Comparison of ENCODE assay signal across 10 cellular contexts in genomic region chr1:178531897-178532296, GRCh38. TPM values are rescaled to one million over a fixed set of nuclear protein-coding genes. Genes with fewer than 3 reads are reported as not detected.
DNase-seq lines count a peak whose midpoint lies in the region; ATAC-seq and TF ChIP-seq lines count a peak whose summit lies in the region.
"Had no signal": no experiment of that assay in that cellular context is flagged by ENCODE, and none has a peak within 500 bp of the region (broad histone marks: within the 10 kb centered on the region; RNA-seq: fewer than 3 reads in every experiment).

No MANE protein-coding gene starts in this region.

- no peaks in the 10 kb centered on the region for H3K9me3 ChIP-seq in stomach
- H3K9me3 ChIP-seq: BLaER1 treated with 17β-estradiol and CSF1 and Interleukin-3, amounts not matched to agents 10 nM and 100 nM; SJSA1 had no signal

- no peaks in the 10 kb centered on the region for H3K27me3 Mint-ChIP-seq in activated naive CD4-positive, alpha-beta T cell treated with anti-CD3 and anti-CD28 coated beads for 36 hours (ENCODE audit: low read depth)
- H3K27me3 Mint-ChIP-seq in activated B cell treated with CpG ODN at 0.5 μM for 24 hours (no peaks in the 10 kb centered on the region), Calu3 (ENCODE audit: unreplicated experiment) (no peaks in the 10 kb centered on the region), osteocyte (ENCODE audit: unreplicated experiment) (no peaks in the 10 kb centered on the region)
- peaks cover 0 to 8% of the 10 kb centered on the region in 2 donors for H3K27me3 Mint-ChIP-seq in stimulated activated naive B cell treated with anti-CD40 and anti-IgM and Interleukin-4, amounts not matched to agents 10 μg/mL and 1 μg/mL and 100 μg/mL, for 72 hours

- H3K4me3 Mint-ChIP-seq in activated naive CD4-positive, alpha-beta T cell treated with anti-CD3 and anti-CD28 coated beads for 36 hours: no peak overlapping the region
- no peak overlapping the region for H3K4me3 Mint-ChIP-seq in activated B cell treated with CpG ODN at 0.5 μM for 24 hours
- no peak overlapping the region for H3K4me3 Mint-ChIP-seq in stimulated activated naive B cell treated with anti-CD40 and anti-IgM and Interleukin-4, amounts not matched to agents 10 μg/mL and 1 μg/mL and 100 μg/mL, for 72 hours
- H3K4me3 Mint-ChIP-seq in Calu3 (ENCODE audit: low read depth, unreplicated experiment): no peak overlapping the region
- H3K4me3 Mint-ChIP-seq in osteocyte (ENCODE audit: unreplicated experiment): no peak overlapping the region

- intact Hi-C loops in activated naive CD4-positive, alpha-beta T cell treated with anti-CD3 and anti-CD28 coated beads for 36 hours (cut with micrococcal nuclease): loop anchor here (1.0 to 2.0 kb wide), 4 partner anchors 221 to 837 kb away; no protein-coding TSS in a partner anchor
- intact Hi-C loops in activated B cell treated with CpG ODN at 0.5 μM for 24 hours (cut with micrococcal nuclease) (loop anchor here (1.0 to 5.0 kb wide), 7 partner anchors 221 to 837 kb away; no protein-coding TSS in a partner anchor), Calu3 (cut with micrococcal nuclease; ENCODE audit: unreplicated experiment) (loop anchor here (1.0 to 5.0 kb wide), 3 partner anchors 221 to 550 kb away; partner anchors contain the start of gene TOR3A), stomach (cut with DNase I; ENCODE audit: low total_unique reads) (loop anchor here (5.0 kb wide), 1 partner anchor 470 kb away; no protein-coding TSS in a partner anchor)

- peaks cover 0 to 15% (median 7%) of the 10 kb centered on the region in 4 donors for H3K4me1 ChIP-seq in stomach
- H3K4me1 ChIP-seq: BLaER1 treated with 17β-estradiol and CSF1 and Interleukin-3, amounts not matched to agents 10 nM and 100 nM had no signal

- 51 to 59% (median 54%) methylated on average over 8 to 10 of the region's 10 CpGs for WGBS in stomach, 5 donors

- H3K36me3 ChIP-seq in stomach: no peaks in the 10 kb centered on the region
- H3K36me3 ChIP-seq: BLaER1 treated with 17β-estradiol and CSF1 and Interleukin-3, amounts not matched to agents 10 nM and 100 nM; SJSA1 had no signal

- no peak for TF ChIP-seq EP300 in stomach (IDR thresholded peaks at IDR 0.05)

- TF ChIP-seq POLR2A in stomach (IDR thresholded peaks at IDR 0.05): no peak

- no peaks in the 10 kb centered on the region for H3K27me3 ChIP-seq in stomach
- H3K27me3 ChIP-seq: BLaER1 treated with 17β-estradiol and CSF1 and Interleukin-3, amounts not matched to agents 10 nM and 100 nM; SJSA1 had no signal

- TF ChIP-seq CTCF in activated B cell treated with CpG ODN at 0.5 μM for 24 hours (IDR thresholded peaks at IDR 0.05) (no peak), Calu3 (IDR thresholded peaks at IDR 0.05; ENCODE audit: unreplicated experiment) (no peak), osteocyte (IDR thresholded peaks at IDR 0.05) (no peak), stomach (IDR thresholded peaks at IDR 0.05) (no peak)

- H3K4me1 Mint-ChIP-seq in activated naive CD4-positive, alpha-beta T cell treated with anti-CD3 and anti-CD28 coated beads for 36 hours (ENCODE audit: low read depth): no peaks in the 10 kb centered on the region
- H3K4me1 Mint-ChIP-seq in activated B cell treated with CpG ODN at 0.5 μM for 24 hours (peaks cover 4% of the 10 kb centered on the region), Calu3 (ENCODE audit: low read depth, unreplicated experiment) (peaks cover 42% of the 10 kb centered on the region), osteocyte (ENCODE audit: unreplicated experiment) (peaks cover 25% of the 10 kb centered on the region)
- peaks cover 11 to 19% of the 10 kb centered on the region in 2 donors for H3K4me1 Mint-ChIP-seq in stimulated activated naive B cell treated with anti-CD40 and anti-IgM and Interleukin-4, amounts not matched to agents 10 μg/mL and 1 μg/mL and 100 μg/mL, for 72 hours

- no peaks in the 10 kb centered on the region for H3K9me3 Mint-ChIP-seq in activated naive CD4-positive, alpha-beta T cell treated with anti-CD3 and anti-CD28 coated beads, Interleukin-2, amount 50 U/mL, for 72 hours
- no peaks in the 10 kb centered on the region for H3K9me3 Mint-ChIP-seq in activated naive CD4-positive, alpha-beta T cell treated with anti-CD3 and anti-CD28 coated beads for 36 hours
- H3K9me3 Mint-ChIP-seq in activated B cell treated with CpG ODN at 0.5 μM for 24 hours (no peaks in the 10 kb centered on the region), Calu3 (ENCODE audit: low read depth, unreplicated experiment) (no peaks in the 10 kb centered on the region), osteocyte (ENCODE audit: unreplicated experiment) (no peaks in the 10 kb centered on the region)
- no peaks in the 10 kb centered on the region for H3K9me3 Mint-ChIP-seq in stimulated activated naive B cell treated with anti-CD40 and anti-IgM and Interleukin-4, amounts not matched to agents 10 μg/mL and 1 μg/mL and 100 μg/mL, for 72 hours

- no peak overlapping the region for H3K27ac ChIP-seq in stomach
- H3K27ac ChIP-seq: BLaER1 treated with 17β-estradiol and CSF1 and Interleukin-3, amounts not matched to agents 10 nM and 100 nM; SJSA1 had no signal

- H3K4me3 ChIP-seq in stomach: no peak overlapping the region
- H3K4me3 ChIP-seq: BLaER1 treated with 17β-estradiol and CSF1 and Interleukin-3, amounts not matched to agents 10 nM and 100 nM; SJSA1 had no signal

- CTCF ChIA-PET in activated naive CD4-positive, alpha-beta T cell treated with anti-CD3 and anti-CD28 coated beads for 36 hours (lab: Charles Lee): interaction anchor here (0.6 to 5.7 kb wide), 15 partner anchors 10 to 490 kb away, joined by 3 to 38 read pairs (median 4); no protein-coding TSS in a partner anchor
- CTCF ChIA-PET in activated B cell treated with CpG ODN at 0.5 μM for 24 hours (lab: Charles Lee): interaction anchor here (0.6 to 7.9 kb wide), 18 partner anchors 9 to 838 kb away, joined by 3 to 207 read pairs (median 3); no protein-coding TSS in a partner anchor
- CTCF ChIA-PET in Calu3 (lab: Charles Lee): interaction anchor here (0.7 to 2.7 kb wide), 7 partner anchors 77 to 550 kb away, joined by 3 to 18 read pairs (median 6); partner anchors contain the start of genes RALGPS2 and TOR3A

- H3K27ac Mint-ChIP-seq in activated naive CD4-positive, alpha-beta T cell treated with anti-CD3 and anti-CD28 coated beads, Interleukin-2, amount 50 U/mL, for 72 hours: no peak overlapping the region
- H3K27ac Mint-ChIP-seq in activated naive CD4-positive, alpha-beta T cell treated with anti-CD3 and anti-CD28 coated beads for 36 hours: no peak overlapping the region
- no peak overlapping the region for H3K27ac Mint-ChIP-seq in activated B cell treated with CpG ODN at 0.5 μM for 24 hours
- H3K27ac Mint-ChIP-seq in stimulated activated naive B cell treated with anti-CD40 and anti-IgM and Interleukin-4, amounts not matched to agents 10 μg/mL and 1 μg/mL and 100 μg/mL, for 72 hours: no peak overlapping the region
- no peak overlapping the region for H3K27ac Mint-ChIP-seq in Calu3 (ENCODE audit: unreplicated experiment)
- no peak overlapping the region for H3K27ac Mint-ChIP-seq in osteocyte (ENCODE audit: unreplicated experiment)

- no TSS peak for BruUV-seq in Calu3 (replicated peaks; lab: Mats Ljungman, UMichigan)

- no peaks in the 10 kb centered on the region for H3K36me3 Mint-ChIP-seq in activated naive CD4-positive, alpha-beta T cell treated with anti-CD3 and anti-CD28 coated beads, Interleukin-2, amount 50 U/mL, for 72 hours
- H3K36me3 Mint-ChIP-seq in activated naive CD4-positive, alpha-beta T cell treated with anti-CD3 and anti-CD28 coated beads for 36 hours (ENCODE audit: low read depth): no peaks in the 10 kb centered on the region
- H3K36me3 Mint-ChIP-seq in activated B cell treated with CpG ODN at 0.5 μM for 24 hours (ENCODE audit: low read depth) (no peaks in the 10 kb centered on the region), Calu3 (ENCODE audit: insufficient read depth, unreplicated experiment) (no peaks in the 10 kb centered on the region), osteocyte (ENCODE audit: unreplicated experiment) (no peaks in the 10 kb centered on the region)
- no peaks in the 10 kb centered on the region for H3K36me3 Mint-ChIP-seq in stimulated activated naive B cell treated with anti-CD40 and anti-IgM and Interleukin-4, amounts not matched to agents 10 μg/mL and 1 μg/mL and 100 μg/mL, for 72 hours

- POLR2A ChIA-PET in activated B cell treated with CpG ODN at 0.5 μM for 24 hours (lab: Charles Lee): interaction anchor here (0.8 to 1.4 kb wide), 2 partner anchors 471 to 483 kb away, joined by 3 to 8 read pairs; no protein-coding TSS in a partner anchor

- peak; percentile 15 to 41 for ATAC-seq in activated naive CD4-positive, alpha-beta T cell treated with anti-CD3 and anti-CD28 coated beads, Interleukin-2, amount 50 U/mL, for 72 hours
- ATAC-seq in HG03432 (IDR thresholded peaks at IDR 0.05; ENCODE audit: unreplicated experiment): peak; percentile 24
- peak; percentile 28 for ATAC-seq in activated B cell treated with CpG ODN at 0.5 μM for 24 hours (ENCODE audit: low read depth)
- peak; percentile 26 to 36 for ATAC-seq in stimulated activated naive B cell treated with anti-CD40 and anti-IgM and Interleukin-4, amounts not matched to agents 10 μg/mL and 1 μg/mL and 100 μg/mL, for 72 hours (replicated peaks)

- no peak for DNase-seq in activated naive CD4-positive, alpha-beta T cell treated with anti-CD3 and anti-CD28 coated beads, Interleukin-2, amount 50 U/mL, for 72 hours (ENCODE audit: low spot score in 2 of 2)
- no peak for DNase-seq in activated naive CD4-positive, alpha-beta T cell treated with anti-CD3 and anti-CD28 coated beads for 36 hours
- no peak for DNase-seq in activated B cell treated with CpG ODN at 0.5 μM for 24 hours
- DNase-seq in stimulated activated naive B cell treated with anti-CD40 and anti-IgM and Interleukin-4, amounts not matched to agents 10 μg/mL and 1 μg/mL and 100 μg/mL, for 72 hours: no peak
- no peak for DNase-seq in Calu3
- DNase-seq in osteocyte (ENCODE audit: extremely low spot score, unreplicated experiment): no peak
- DNase-seq in stomach: no peak

RNA-seq across cellular contexts. Expression of gene TEX35, which starts 19.0 kb away (rescaled TPM):
- not detected for total RNA-seq in activated naive CD4-positive, alpha-beta T cell treated with anti-CD3 and anti-CD28 coated beads, Interleukin-2, amount 50 U/mL, for 72 hours
- total RNA-seq in activated naive CD4-positive, alpha-beta T cell treated with anti-CD3 and anti-CD28 coated beads for 36 hours: not detected
- total RNA-seq in activated B cell treated with CpG ODN at 0.5 μM for 24 hours: not detected in 2 replicates
- not detected in 2 replicates for total RNA-seq in Calu3 (2022)
- total RNA-seq in osteocyte: not detected in 2 replicates
- not detected for total RNA-seq in stomach
- polyA plus RNA-seq in stomach: under 1 TPM in 1 of 3 donors, not detected in 2; 0.76 TPM
- total RNA-seq: SJSA1 had no signal

RNA-seq across cellular contexts. Expression of gene CLEC20A, which starts 35.1 kb away (rescaled TPM):
- not detected for total RNA-seq in activated naive CD4-positive, alpha-beta T cell treated with anti-CD3 and anti-CD28 coated beads, Interleukin-2, amount 50 U/mL, for 72 hours
- total RNA-seq in activated naive CD4-positive, alpha-beta T cell treated with anti-CD3 and anti-CD28 coated beads for 36 hours: not detected
- 1.7 and 2.9 TPM in 2 replicates for total RNA-seq in activated B cell treated with CpG ODN at 0.5 μM for 24 hours
- total RNA-seq in Calu3 (2022): not detected in 2 replicates
- not detected in 2 replicates for total RNA-seq in osteocyte
- not detected for total RNA-seq in stomach
- polyA plus RNA-seq in stomach: under 1 TPM in 1 of 3 donors, not detected in 2; 0.31 TPM
- total RNA-seq: SJSA1 had no signal
